In the genomic region with DNA sequence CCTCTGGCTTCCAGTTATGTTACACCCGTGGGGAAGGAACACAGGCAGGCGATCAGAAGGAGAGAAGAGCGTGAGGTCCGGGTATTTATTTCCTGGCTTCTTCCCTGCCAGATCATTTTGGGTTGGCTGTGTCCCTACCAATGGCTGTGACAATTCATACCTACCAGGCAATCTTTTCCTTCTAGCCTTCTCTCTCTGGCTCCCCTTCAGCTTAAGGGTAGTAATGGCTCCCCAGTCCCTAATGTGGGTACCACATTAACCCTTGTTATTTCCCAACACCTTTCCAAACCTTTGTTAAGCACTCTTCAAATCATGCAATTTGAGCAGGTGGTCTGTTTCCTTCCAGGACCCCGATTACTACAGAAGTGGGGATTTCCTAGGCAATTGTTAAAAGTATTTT, we compare ENCODE assay signal across 3 cellular contexts.
TF ChIP-seq lines count a peak whose summit lies in the region.

No MANE protein-coding gene starts in this region.

TF ChIP-seq in GM23338, 12 proteins besides CTCF, POLR2A, EP300 and RAD21 (continues in another document):
- no peak for TF ChIP-seq STAT1 (IDR thresholded peaks at IDR 0.05; ENCODE audit: unreplicated experiment)
- no peak for TF ChIP-seq NANOG (IDR thresholded peaks at IDR 0.05; ENCODE audit: borderline replicate concordance)
- no peak for TF ChIP-seq ETS1 (IDR thresholded peaks at IDR 0.05)
- TF ChIP-seq REST (IDR thresholded peaks at IDR 0.05; ENCODE audit: unreplicated experiment), result no peak
- no peak for TF ChIP-seq EZH2phosphoT487 (IDR thresholded peaks at IDR 0.05; ENCODE audit: unreplicated experiment)
- TF ChIP-seq CREB1 (CRISPR knock-in tag; IDR thresholded peaks at IDR 0.05; ENCODE audit: low read depth), result no peak
- TF ChIP-seq EZH2 (IDR thresholded peaks at IDR 0.05; ENCODE audit: low read depth, unreplicated experiment), result no peak

TF ChIP-seq in K562, 482 proteins besides CTCF, POLR2A, EP300 and RAD21:
- TF ChIP-seq PHB2 (IDR thresholded peaks at IDR 0.05; ENCODE audit: low read depth) (no peak), KLF16 (IDR thresholded peaks at IDR 0.05) (no peak), ZC3H8 (IDR thresholded peaks at IDR 0.05) (no peak), ZNF76 (CRISPR knock-in tag; IDR thresholded peaks at IDR 0.05; ENCODE audit: borderline replicate concordance) (no peak)
TF ChIP-seq in K562: peak in this region for 0.

TF ChIP-seq in HepG2, 621 proteins besides CTCF, POLR2A, EP300 and RAD21:
- TF ChIP-seq POGZ (CRISPR knock-in tag; IDR thresholded peaks at IDR 0.05) (no peak), FOXA3 (CRISPR knock-in tag; IDR thresholded peaks at IDR 0.05) (no peak), PCBP2 (optimal IDR thresholded peaks at IDR 0.05; ENCODE audit: low read depth, low read length, poor library complexity, severe bottlenecking) (no peak), BRF2 (CRISPR knock-in tag; IDR thresholded peaks at IDR 0.05) (no peak), HNRNPH1 (optimal IDR thresholded peaks at IDR 0.05; ENCODE audit: low read depth, low read length) (no peak), ZFP91 (CRISPR knock-in tag; IDR thresholded peaks at IDR 0.05; ENCODE audit: borderline replicate concordance) (no peak), CENPX (CRISPR knock-in tag; IDR thresholded peaks at IDR 0.05) (no peak), SMAD3 (CRISPR knock-in tag; IDR thresholded peaks at IDR 0.05) (no peak), FOSL2 (CRISPR knock-in tag; IDR thresholded peaks at IDR 0.05) (no peak), ZNF589 (CRISPR knock-in tag; conservative IDR thresholded peaks at IDR 0.05) (no peak), MLXIP (CRISPR knock-in tag; IDR thresholded peaks at IDR 0.05; ENCODE audit: borderline replicate concordance) (no peak), EZH2 (conservative IDR thresholded peaks at IDR 0.05; ENCODE audit: low read depth, low read length) (no peak), ONECUT2 (CRISPR knock-in tag; IDR thresholded peaks at IDR 0.05) (no peak), ZNF670 (CRISPR knock-in tag; IDR thresholded peaks at IDR 0.05; ENCODE audit: borderline replicate concordance) (no peak), ZNF530 (CRISPR knock-in tag; IDR thresholded peaks at IDR 0.05; ENCODE audit: low read depth) (no peak), ZIK1 (CRISPR knock-in tag; IDR thresholded peaks at IDR 0.05; ENCODE audit: borderline replicate concordance, low read depth) (no peak), ATM (IDR thresholded peaks at IDR 0.05; ENCODE audit: borderline replicate concordance) (no peak)
- TF ChIP-seq, protein P1, sequence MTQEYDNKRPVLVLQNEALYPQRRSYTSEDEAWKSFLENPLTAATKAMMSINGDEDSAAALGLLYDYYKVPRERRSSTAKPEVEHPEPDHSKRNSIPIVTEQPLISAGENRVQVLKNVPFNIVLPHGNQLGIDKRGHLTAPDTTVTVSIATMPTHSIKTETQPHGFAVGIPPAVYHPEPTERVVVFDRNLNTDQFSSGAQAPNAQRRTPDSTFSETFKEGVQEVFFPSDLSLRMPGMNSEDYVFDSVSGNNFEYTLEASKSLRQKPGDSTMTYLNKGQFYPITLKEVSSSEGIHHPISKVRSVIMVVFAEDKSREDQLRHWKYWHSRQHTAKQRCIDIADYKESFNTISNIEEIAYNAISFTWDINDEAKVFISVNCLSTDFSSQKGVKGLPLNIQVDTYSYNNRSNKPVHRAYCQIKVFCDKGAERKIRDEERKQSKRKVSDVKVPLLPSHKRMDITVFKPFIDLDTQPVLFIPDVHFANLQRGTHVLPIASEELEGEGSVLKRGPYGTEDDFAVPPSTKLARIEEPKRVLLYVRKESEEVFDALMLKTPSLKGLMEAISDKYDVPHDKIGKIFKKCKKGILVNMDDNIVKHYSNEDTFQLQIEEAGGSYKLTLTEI (CRISPR knock-in tag; conservative IDR thresholded peaks at IDR 0.05), result no peak
- TF ChIP-seq, protein P2, sequence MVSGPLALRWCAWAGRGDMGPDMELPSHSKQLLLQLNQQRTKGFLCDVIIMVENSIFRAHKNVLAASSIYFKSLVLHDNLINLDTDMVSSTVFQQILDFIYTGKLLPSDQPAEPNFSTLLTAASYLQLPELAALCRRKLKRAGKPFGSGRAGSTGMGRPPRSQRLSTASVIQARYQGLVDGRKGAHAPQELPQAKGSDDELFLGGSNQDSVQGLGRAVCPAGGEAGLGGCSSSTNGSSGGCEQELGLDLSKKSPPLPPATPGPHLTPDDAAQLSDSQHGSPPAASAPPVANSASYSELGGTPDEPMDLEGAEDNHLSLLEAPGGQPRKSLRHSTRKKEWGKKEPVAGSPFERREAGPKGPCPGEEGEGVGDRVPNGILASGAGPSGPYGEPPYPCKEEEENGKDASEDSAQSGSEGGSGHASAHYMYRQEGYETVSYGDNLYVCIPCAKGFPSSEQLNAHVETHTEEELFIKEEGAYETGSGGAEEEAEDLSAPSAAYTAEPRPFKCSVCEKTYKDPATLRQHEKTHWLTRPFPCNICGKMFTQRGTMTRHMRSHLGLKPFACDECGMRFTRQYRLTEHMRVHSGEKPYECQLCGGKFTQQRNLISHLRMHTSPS (CRISPR knock-in tag; IDR thresholded peaks at IDR 0.05; ENCODE audit: low read depth), result no peak
